ENCODE assay signal across 1 cellular context in genomic region chr17:79746955-79747507, GRCh38.
TF ChIP-seq lines count a peak whose summit lies in the region.

No MANE protein-coding gene starts in this region.

TF ChIP-seq in GM23338, 12 proteins besides CTCF, POLR2A, EP300 and RAD21 (continued from another document):
- TF ChIP-seq ZNF462 (CRISPR knock-in tag; IDR thresholded peaks at IDR 0.05): no peak
- no peak for TF ChIP-seq POLR2AphosphoS5 (IDR thresholded peaks at IDR 0.05; ENCODE audit: low read depth)
- TF ChIP-seq CREB1 (CRISPR knock-in tag; IDR thresholded peaks at IDR 0.05; ENCODE audit: low read depth): no peak
- no peak for TF ChIP-seq ZNF114 (CRISPR knock-in tag; IDR thresholded peaks at IDR 0.05)
- no peak for TF ChIP-seq REST (IDR thresholded peaks at IDR 0.05; ENCODE audit: unreplicated experiment)
- TF ChIP-seq NANOG (IDR thresholded peaks at IDR 0.05; ENCODE audit: borderline replicate concordance): no peak
- TF ChIP-seq EZH2 (IDR thresholded peaks at IDR 0.05; ENCODE audit: low read depth, unreplicated experiment): no peak
